ENCODE assay signal across 39 cellular contexts in genomic region chr6:4101298-4101697, GRCh38. TPM values are rescaled to one million over a fixed set of nuclear protein-coding genes. Genes with fewer than 3 reads are reported as not detected.
"Had no signal": no experiment of that assay in that cellular context is flagged by ENCODE, and none has a peak within 500 bp of the region (broad histone marks: within the 10 kb centered on the region; RNA-seq: fewer than 3 reads in every experiment).

No MANE protein-coding gene starts in this region.

- H3K4me1 ChIP-seq: adrenal gland, ascending aorta, breast epithelium had no signal

- FAIRE-seq: astrocyte, bronchial epithelial cell had no signal

- H3K4me3 ChIP-seq: adrenal gland, ascending aorta, body of pancreas, breast epithelium, cardiac muscle cell had no signal

- H3K9me3 ChIP-seq: adrenal gland, ascending aorta, body of pancreas, breast epithelium had no signal

- ATAC-seq: activated naive CD4-positive, alpha-beta T cell treated with anti-CD3 and anti-CD28 coated beads, Interleukin-2, amount 50 U/mL, for 72 hours; activated naive CD8-positive, alpha-beta T cell treated with anti-CD3 and anti-CD28 coated beads, Interleukin-2, amount 50 U/mL, for 24 hours; activated T-cell treated with anti-CD3 and anti-CD28 coated beads, Interleukin-2, amount 50 U/mL, for 4 hours; activated T-cell treated with anti-CD3 and anti-CD28 coated beads, Interleukin-2, amount 50 U/mL, for 72 hours; activated T-helper 17 cell treated with anti-CD3 and anti-CD28 coated beads, Interleukin-2, amount 50 U/mL, for 72 hours; body of pancreas had no signal

- H3K36me3 ChIP-seq: adrenal gland, ascending aorta, brain microvascular endothelial cell, breast epithelium, cardiac muscle cell had no signal

- H3K27ac ChIP-seq: adrenal gland, ascending aorta, body of pancreas, brain microvascular endothelial cell, breast epithelium, cardiac muscle cell had no signal

- DNase-seq: activated effector memory CD4-positive, alpha-beta T cell treated with anti-CD3 and anti-CD28 coated beads, Interleukin-2, amount 50 U/mL, for 16 hours; activated effector memory CD4-positive, alpha-beta T cell treated with Interleukin-2 at 50 U/mL for 16 hours; activated gamma-delta T cell; activated gamma-delta T cell treated with Interleukin-2 at 50 U/mL for 16 hours; activated naive CD4-positive, alpha-beta T cell; activated naive CD4-positive, alpha-beta T cell treated with anti-CD3 and anti-CD28 coated beads for 36 hours; activated naive CD4-positive, alpha-beta T cell treated with anti-CD3 and anti-CD28 coated beads, Interleukin-2, amount 10 ng/mL, durations not matched to agents 7 days and 5 days; activated naive CD4-positive, alpha-beta T cell treated with anti-CD3 and anti-CD28 coated beads, Interleukin-2, amount 50 U/mL, for 16 hours; activated naive CD4-positive, alpha-beta T cell treated with Interleukin-2 at 50 U/mL for 16 hours; activated naive CD8-positive, alpha-beta T cell treated with anti-CD3 and anti-CD28 coated beads for 36 hours; activated naive CD8-positive, alpha-beta T cell treated with anti-CD3 and anti-CD28 coated beads, Interleukin-2, amount 10 ng/mL, durations not matched to agents 7 days and 5 days; activated naive CD8-positive, alpha-beta T cell treated with anti-CD3 and anti-CD28 coated beads, Interleukin-2, amount 50 U/mL, for 24 hours; activated T-cell treated with anti-CD3 and anti-CD28 coated beads, Interleukin-2, amount 50 U/mL, for 1 hour; activated T-cell treated with anti-CD3 and anti-CD28 coated beads, Interleukin-2, amount 50 U/mL, for 24 hours; activated T-cell treated with anti-CD3 and anti-CD28 coated beads, Interleukin-2, amount 50 U/mL, for 4 hours; activated T-cell treated with anti-CD3 and anti-CD28 coated beads, Interleukin-2, amount 50 U/mL, for 48 hours; activated T-cell treated with anti-CD3 and anti-CD28 coated beads, Interleukin-2, amount 50 U/mL, for 72 hours; adrenal gland; amniotic stem cell; amygdala; anterior cingulate cortex; aorta; body of pancreas; brain microvascular endothelial cell; caudate nucleus; central memory CD4-positive, alpha-beta T cell; cerebellar nuclear complex had no signal

- H3K27me3 ChIP-seq: adrenal gland, ascending aorta, body of pancreas, brain microvascular endothelial cell, breast epithelium, cardiac muscle cell had no signal

RNA-seq across cellular contexts. Expression of gene FAM217A, which starts 22.4 kb away (rescaled TPM):
- total RNA-seq: activated naive CD4-positive, alpha-beta T cell treated with anti-CD3 and anti-CD28 coated beads for 36 hours; activated naive CD4-positive, alpha-beta T cell treated with anti-CD3 and anti-CD28 coated beads, Interleukin-2, amount 50 U/mL, for 72 hours; activated naive CD8-positive, alpha-beta T cell treated with anti-CD3 and anti-CD28 coated beads for 36 hours; activated naive CD8-positive, alpha-beta T cell treated with anti-CD3 and anti-CD28 coated beads, Interleukin-2, amount 10 ng/mL, durations not matched to agents 7 days and 5 days; activated T-cell treated with anti-CD3 and anti-CD28 coated beads, Interleukin-2, amount 50 U/mL, for 4 hours; activated T-cell treated with anti-CD3 and anti-CD28 coated beads, Interleukin-2, amount 50 U/mL, for 72 hours; activated T-helper 1 cell treated with anti-CD3 and anti-CD28 coated beads, Interleukin-12 subunit alpha, Interleukin-12 subunit beta, Interleukin-2, Interleukin-4 antibody, amounts not matched to agents 30 ng/mL and 10 ng/mL and 1 ng/mL, durations not matched to agents 14 hours and 24 hours and 36 hours; activated T-helper 17 cell treated with anti-CD3 and anti-CD28 coated beads, Interleukin-2, amount 50 U/mL, for 72 hours; activated T-helper 2 cell treated with anti-CD3 and anti-CD28 coated beads, Interferon-gamma antibody, Interleukin-2, Interleukin-4, amounts not matched to agents 10 μg/mL and 5 μg/mL and 100 μg/mL, durations not matched to agents 14 hours and 24 hours and 36 hours; adrenal gland; aorta; ascending aorta; astrocyte; body of pancreas; breast epithelium; bronchial epithelial cell; cardiac muscle cell; cardiac septum; cerebellum; chondrocyte had no signal
- polyA plus RNA-seq: adrenal gland, aorta, cardiac muscle cell had no signal
